Comparison of ENCODE assay signal across 8 cellular contexts in the genomic region with DNA sequence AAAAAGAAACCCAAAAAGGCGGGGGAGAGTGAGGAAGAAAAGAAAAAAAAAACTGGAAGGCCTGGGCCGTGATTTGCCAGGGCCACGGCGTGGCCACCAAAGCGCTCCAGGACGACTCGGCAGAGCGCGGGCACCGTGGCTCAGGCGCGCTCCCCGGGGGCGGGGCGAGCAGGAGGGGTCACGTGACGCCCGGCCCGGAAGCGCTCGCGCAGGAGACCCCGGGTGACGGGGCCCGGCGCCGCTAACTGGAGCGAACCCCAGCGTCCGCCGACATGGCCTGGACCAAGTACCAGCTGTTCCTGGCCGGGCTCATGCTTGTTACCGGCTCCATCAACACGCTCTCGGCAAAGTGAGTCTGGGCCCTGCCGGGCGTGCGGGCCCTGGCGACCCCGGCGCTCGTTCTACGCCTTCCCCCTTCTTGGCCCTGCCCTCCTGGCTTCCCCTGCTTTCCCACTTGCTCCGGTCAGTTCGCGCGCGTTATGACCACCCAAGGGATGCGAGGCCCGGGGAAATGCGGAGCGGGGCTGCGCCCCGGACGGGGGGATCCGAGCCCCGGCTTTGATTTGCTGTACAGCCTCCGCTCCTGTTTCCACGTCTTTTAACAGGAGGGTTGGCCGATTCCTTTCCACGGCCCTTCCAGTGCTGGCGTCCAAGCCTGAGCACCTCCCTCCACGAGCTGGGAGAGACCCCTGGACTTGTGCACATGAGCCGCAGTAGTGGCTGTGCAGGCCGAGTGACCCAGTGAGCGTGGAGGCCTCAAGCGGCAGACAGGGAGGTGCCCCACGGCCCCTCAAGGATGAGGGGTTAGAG. TPM values are rescaled to one million over a fixed set of nuclear protein-coding genes. Genes with fewer than 3 reads are reported as not detected.
A peak's percentile ranks its signal among the peaks of the same experiment; 100 is the strongest.
DNase-seq lines count a peak whose midpoint lies in the region; TF ChIP-seq lines count a peak whose summit lies in the region.

Gene SLC35F6, plus strand, starts transcription at position 207 of the 810 bp plus-strand sequence. Its CDS starts 66 bp downstream, at position 273.

- no peaks in the 10 kb centered on the region for H3K36me3 ChIP-seq in vagina

- peak; percentile 84 for TF ChIP-seq POLR2A in GM10847 (IDR thresholded peaks at IDR 0.05; ENCODE audit: extremely low read depth, insufficient read length)
- peak; percentile 80 to 85 for TF ChIP-seq POLR2A in vagina (IDR thresholded peaks at IDR 0.05)

- no peaks in the 10 kb centered on the region for H3K27me3 ChIP-seq in vagina

- H3K27ac ChIP-seq in vagina = peak within 1 kb of the TSS; percentile 87

- TF ChIP-seq CTCF in HFF-Myc (IDR thresholded peaks at IDR 0.05; ENCODE audit: low read depth, low read length, missing control alignments) (no peak), astrocyte of the cerebellum (IDR thresholded peaks at IDR 0.05; ENCODE audit: low read depth, low read length, missing control alignments) (no peak), vagina (IDR thresholded peaks at IDR 0.05) (no peak)

- peaks cover 58% of the 10 kb centered on the region for H3K4me1 ChIP-seq in vagina

- intact Hi-C loops in vagina (cut with DNase I) = no loop called here

- H3K4me3 ChIP-seq in HFF-Myc (replicated peaks; ENCODE audit: low read depth, low read length) = peak within 1 kb of the TSS; percentile 99
- peak within 1 kb of the TSS; percentile 94 for H3K4me3 ChIP-seq in astrocyte of the cerebellum (ENCODE audit: low read depth, low read length)
- peak within 1 kb of the TSS; percentile 66 to 89 for H3K4me3 ChIP-seq in vagina

- DNase-seq in HFF-Myc (ENCODE audit: extremely low read depth, low read depth) (peak; percentile 12), NCI-H1105 (lab: John Stamatoyannopoulos, UW) (peak; percentile 62), T-helper 22 cell (ENCODE audit: low read depth) (peak; percentile 73), astrocyte of the cerebellum (ENCODE audit: low read depth) (peak; percentile 27), hepatic stellate cell (ENCODE audit: low spot score) (peak; percentile 88), renal cortical epithelial cell (ENCODE audit: low read depth) (no peak), vagina (ENCODE audit: extremely low spot score in 2 of 2) (no peak)

- in situ Hi-C loops in astrocyte of the cerebellum (cut with HindIII; ENCODE audit: low sequenced_read_pairs) = no loop called here

- no peaks in the 10 kb centered on the region for H3K9me3 ChIP-seq in vagina

RNA-seq across cellular contexts. Expression of gene SLC35F6, which starts in this region (rescaled TPM):
- total RNA-seq in renal cortical epithelial cell = 41.3 and 62.2 TPM in 2 replicates
- 40.8 TPM for total RNA-seq in vagina

Comparison
In these comparisons a context has a peak if more than half of its experiments do, and no peak if none do; other contexts are left out.
1. DNase-seq: peak in HFF-Myc (single experiment), NCI-H1105 (single experiment), T-helper 22 cell (single experiment), astrocyte of the cerebellum (single experiment) and hepatic stellate cell (single experiment); none in renal cortical epithelial cell (single experiment) and vagina (0 of 2).
2. Peak in every context shown above with its lines, with median percentiles within 50 percentile points of each other: H3K4me3 ChIP-seq.